ENCODE assay signal across 17 cellular contexts in genomic region chr7:74511360-74511759, GRCh38. TPM values are rescaled to one million over a fixed set of nuclear protein-coding genes. Genes with fewer than 3 reads are reported as not detected.
"Had no signal": no experiment of that assay in that cellular context is flagged by ENCODE, and none has a peak within 500 bp of the region (broad histone marks: within the 10 kb centered on the region; RNA-seq: fewer than 3 reads in every experiment).

No MANE protein-coding gene starts in this region.

- H2AFZ ChIP-seq: hepatocyte had no signal

- H3K4me2 ChIP-seq: hepatocyte had no signal

- H3K27ac Mint-ChIP-seq: activated CD4-positive, alpha-beta memory T cell treated with anti-CD3 and anti-CD28 coated beads for 36 hours; activated naive CD4-positive, alpha-beta T cell treated with anti-CD3 and anti-CD28 coated beads, Interleukin-2, amount 50 U/mL, for 72 hours; natural killer cell; progenitor cell of endocrine pancreas; stimulated activated naive CD8-positive, alpha-beta T cell treated with anti-CD3 and anti-CD28 coated beads, Interleukin-15, amount 100 ng/mL, for 72 hours; T-helper 2 cell treated with Interferon-gamma antibody and Interleukin-4, amounts not matched to agents 5 μg/mL and 100 μg/mL, for 36 hours had no signal

- ATAC-seq: activated naive CD4-positive, alpha-beta T cell treated with anti-CD3 and anti-CD28 coated beads, Interleukin-2, amount 50 U/mL, for 72 hours; activated T-cell treated with anti-CD3 and anti-CD28 coated beads, Interleukin-2, amount 50 U/mL, for 4 hours; foreskin keratinocyte; lower lobe of right lung; mucosa of descending colon; natural killer cell; stimulated activated naive CD8-positive, alpha-beta T cell treated with anti-CD3 and anti-CD28 coated beads, Interleukin-15, amount 100 ng/mL, for 72 hours had no signal

- DNase-seq: activated CD4-positive, alpha-beta memory T cell treated with anti-CD3 and anti-CD28 coated beads for 36 hours; activated CD4-positive, alpha-beta T cell treated with anti-CD3 and anti-CD28 coated beads for 1 hour; activated effector memory CD4-positive, alpha-beta T cell treated with anti-CD3 and anti-CD28 coated beads, Interleukin-2, amount 50 U/mL, for 16 hours; activated T-cell treated with anti-CD3 and anti-CD28 coated beads, Interleukin-2, amount 50 U/mL, for 4 hours; foreskin keratinocyte; kidney glomerular epithelial cell; lower lobe of right lung; mucosa of descending colon; natural killer cell; sigmoid colon; stimulated activated CD4-positive, alpha-beta T cell treated with anti-CD3 and anti-CD28 coated beads, Interleukin-4, amount 100 ng/mL, for 24 hours; stimulated activated naive CD8-positive, alpha-beta T cell treated with anti-CD3 and anti-CD28 coated beads, Interleukin-15, amount 100 ng/mL, for 72 hours; SW 1271 had no signal

- H3K9me3 ChIP-seq: lower lobe of right lung, mucosa of descending colon, sigmoid colon had no signal

- H3K36me3 Mint-ChIP-seq: activated CD4-positive, alpha-beta memory T cell treated with anti-CD3 and anti-CD28 coated beads for 36 hours; activated naive CD4-positive, alpha-beta T cell treated with anti-CD3 and anti-CD28 coated beads, Interleukin-2, amount 50 U/mL, for 72 hours; natural killer cell had no signal

- H3K4me1 ChIP-seq: foreskin keratinocyte, lower lobe of right lung had no signal

- H3K4me3 Mint-ChIP-seq: activated CD4-positive, alpha-beta memory T cell treated with anti-CD3 and anti-CD28 coated beads for 36 hours; activated T-cell treated with anti-CD3 and anti-CD28 coated beads, Interleukin-2, amount 50 U/mL, for 4 hours; natural killer cell; stimulated activated naive CD8-positive, alpha-beta T cell treated with anti-CD3 and anti-CD28 coated beads, Interleukin-15, amount 100 ng/mL, for 72 hours; T-helper 2 cell treated with Interferon-gamma antibody and Interleukin-4, amounts not matched to agents 5 μg/mL and 100 μg/mL, for 36 hours had no signal

- H3K27me3 Mint-ChIP-seq: activated CD4-positive, alpha-beta memory T cell treated with anti-CD3 and anti-CD28 coated beads for 36 hours; progenitor cell of endocrine pancreas; stimulated activated naive CD8-positive, alpha-beta T cell treated with anti-CD3 and anti-CD28 coated beads, Interleukin-15, amount 100 ng/mL, for 72 hours had no signal

- H3K4me1 Mint-ChIP-seq: natural killer cell; stimulated activated naive CD8-positive, alpha-beta T cell treated with anti-CD3 and anti-CD28 coated beads, Interleukin-15, amount 100 ng/mL, for 72 hours had no signal

- H3K4me3 ChIP-seq: hepatocyte, lower lobe of right lung, mucosa of descending colon, sigmoid colon had no signal

- H3K9me3 Mint-ChIP-seq: activated CD4-positive, alpha-beta memory T cell treated with anti-CD3 and anti-CD28 coated beads for 36 hours; activated naive CD4-positive, alpha-beta T cell treated with anti-CD3 and anti-CD28 coated beads, Interleukin-2, amount 50 U/mL, for 72 hours; activated T-cell treated with anti-CD3 and anti-CD28 coated beads, Interleukin-2, amount 50 U/mL, for 4 hours; natural killer cell; stimulated activated naive CD8-positive, alpha-beta T cell treated with anti-CD3 and anti-CD28 coated beads, Interleukin-15, amount 100 ng/mL, for 72 hours; T-helper 2 cell treated with Interferon-gamma antibody and Interleukin-4, amounts not matched to agents 5 μg/mL and 100 μg/mL, for 36 hours had no signal

- H3K27ac ChIP-seq: foreskin keratinocyte, hepatocyte, lower lobe of right lung, sigmoid colon had no signal

- H3K27me3 ChIP-seq: foreskin keratinocyte, hepatocyte, sigmoid colon had no signal

RNA-seq across cellular contexts. Expression of gene GTF2IRD1, which starts 57.7 kb away (rescaled TPM):
- total RNA-seq: natural killer cell had no signal
